Comparison of ENCODE assay signal across 17 cellular contexts in genomic region chr6:144745434-144745833, GRCh38.
DNase-seq lines count a peak whose midpoint lies in the region; ATAC-seq and TF ChIP-seq lines count a peak whose summit lies in the region.
"Had no signal": no experiment of that assay in that cellular context is flagged by ENCODE, and none has a peak within 500 bp of the region (broad histone marks: within the 10 kb centered on the region; RNA-seq: fewer than 3 reads in every experiment).

No MANE protein-coding gene starts in this region.

- peaks cover 36% of the 10 kb centered on the region for H3K4me1 Mint-ChIP-seq in glutamatergic neuron (ENCODE audit: low read depth, unreplicated experiment)
- no peaks in the 10 kb centered on the region for H3K4me1 Mint-ChIP-seq in activated CD4-positive, alpha-beta memory T cell treated with anti-CD3 and anti-CD28 coated beads for 36 hours (ENCODE audit: low read depth)

- CTCF ChIA-PET in activated CD4-positive, alpha-beta memory T cell treated with anti-CD3 and anti-CD28 coated beads for 36 hours (lab: Charles Lee) = no interaction called here

- peak overlapping the region; percentile 30 for H3K4me3 Mint-ChIP-seq in glutamatergic neuron (ENCODE audit: unreplicated experiment)
- H3K4me3 Mint-ChIP-seq in activated CD4-positive, alpha-beta memory T cell treated with anti-CD3 and anti-CD28 coated beads for 36 hours = no peak overlapping the region
- H3K4me3 Mint-ChIP-seq: brain, HFFc6 had no signal

- ATAC-seq in GM21526 (IDR thresholded peaks at IDR 0.05; ENCODE audit: low FRiP score, unreplicated experiment) = no peak
- ATAC-seq: psoas muscle had no signal

- H3K36me3 Mint-ChIP-seq in glutamatergic neuron (ENCODE audit: unreplicated experiment) = no peaks in the 10 kb centered on the region
- peaks cover 7% of the 10 kb centered on the region for H3K36me3 Mint-ChIP-seq in activated CD4-positive, alpha-beta memory T cell treated with anti-CD3 and anti-CD28 coated beads for 36 hours

- H3K9me3 Mint-ChIP-seq in glutamatergic neuron (ENCODE audit: unreplicated experiment) = peaks cover 2% of the 10 kb centered on the region
- no peaks in the 10 kb centered on the region for H3K9me3 Mint-ChIP-seq in activated CD4-positive, alpha-beta memory T cell treated with anti-CD3 and anti-CD28 coated beads for 36 hours
- H3K9me3 Mint-ChIP-seq: brain, HFFc6 had no signal

- intact Hi-C loops in activated CD4-positive, alpha-beta memory T cell treated with anti-CD3 and anti-CD28 coated beads for 36 hours (cut with micrococcal nuclease) = no loop called here

- H3K27me3 Mint-ChIP-seq in glutamatergic neuron (ENCODE audit: unreplicated experiment) = peaks cover 2% of the 10 kb centered on the region
- no peaks in the 10 kb centered on the region for H3K27me3 Mint-ChIP-seq in activated CD4-positive, alpha-beta memory T cell treated with anti-CD3 and anti-CD28 coated beads for 36 hours
- H3K27me3 Mint-ChIP-seq: brain had no signal

- H3K27ac Mint-ChIP-seq in glutamatergic neuron (ENCODE audit: unreplicated experiment) = peak overlapping the region; percentile 72
- no peak overlapping the region for H3K27ac Mint-ChIP-seq in activated CD4-positive, alpha-beta memory T cell treated with anti-CD3 and anti-CD28 coated beads for 36 hours
- H3K27ac Mint-ChIP-seq: HFFc6 had no signal

- DNase-seq in GM04504 (ENCODE audit: low read depth) (peak; percentile 12), NCI-H1436 (lab: John Stamatoyannopoulos, UW) (peak; percentile 87), NCI-H748 (lab: John Stamatoyannopoulos, UW; ENCODE audit: unreplicated experiment) (peak; percentile 52), glutamatergic neuron (no peak), AG08396 (ENCODE audit: low spot score) (no peak)
- DNase-seq in effector CD8-positive, alpha-beta T cell (lab: John Stamatoyannopoulos, UW) = no peak
- no peak for DNase-seq in activated CD4-positive, alpha-beta memory T cell treated with anti-CD3 and anti-CD28 coated beads for 36 hours
- DNase-seq: activated CD4-positive, alpha-beta T cell treated with anti-CD3 and anti-CD28 coated beads, Interleukin-2, amount 50 U/mL, for 48 hours; activated gamma-delta T cell; GDM1; HFFc6; KG1; kidney glomerular epithelial cell; NCI-H2227 treated with DMSO at 0.1 percent for 48 hours; psoas muscle had no signal

- no peak for TF ChIP-seq CTCF in glutamatergic neuron (IDR thresholded peaks at IDR 0.05; ENCODE audit: partially characterized antibody, unreplicated experiment)

- POLR2A ChIA-PET in activated CD4-positive, alpha-beta memory T cell treated with anti-CD3 and anti-CD28 coated beads for 36 hours (lab: Charles Lee) = no interaction called here

Comparison
In these comparisons a context has a peak if more than half of its experiments do, and no peak if none do; other contexts are left out.
1. DNase-seq: peak in GM04504 (single experiment), NCI-H1436 (single experiment) and NCI-H748 (single experiment); none in glutamatergic neuron (single experiment), effector CD8-positive, alpha-beta T cell (single experiment), activated CD4-positive, alpha-beta memory T cell treated with anti-CD3 and anti-CD28 coated beads for 36 hours (single experiment) and AG08396 (single experiment).